19 cellular contexts compared by ENCODE assay signal in the genomic region with DNA sequence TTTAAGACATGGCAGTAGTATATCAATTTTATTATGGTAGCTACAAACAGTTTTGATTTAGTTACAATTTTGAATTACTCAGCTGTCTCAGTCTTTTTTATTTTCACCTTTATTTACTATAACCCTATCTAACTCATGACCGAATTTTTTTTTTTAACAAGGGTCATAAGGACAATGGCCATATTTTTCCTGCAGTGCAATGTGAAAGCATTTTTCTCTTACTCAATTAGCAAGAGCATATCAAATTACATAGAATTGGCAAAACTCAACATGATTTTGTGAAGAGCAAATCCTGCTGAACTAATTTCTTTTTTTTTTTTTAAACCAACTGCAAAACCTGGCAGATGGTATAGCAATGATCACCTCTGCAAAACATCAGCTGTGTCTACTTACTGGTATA. TPM values are rescaled to one million over a fixed set of nuclear protein-coding genes. Genes with fewer than 3 reads are reported as not detected.
A peak's percentile ranks its signal among the peaks of the same experiment; 100 is the strongest.
DNase-seq lines count a peak whose midpoint lies in the region; ATAC-seq and TF ChIP-seq lines count a peak whose summit lies in the region.
"Had no signal": no experiment of that assay in that cellular context is flagged by ENCODE, and none has a peak within 500 bp of the region (broad histone marks: within the 10 kb centered on the region; RNA-seq: fewer than 3 reads in every experiment).

No MANE protein-coding gene starts in this region.

- TF ChIP-seq CTCF in fibroblast of villous mesenchyme (IDR thresholded peaks at IDR 0.05; ENCODE audit: insufficient read depth, low read depth, low read length) (no peak), GM13976 (IDR thresholded peaks at IDR 0.05; ENCODE audit: borderline replicate concordance, control extremely low read depth, extremely low read depth, insufficient read depth, missing control alignments) (no peak)

- ATAC-seq in HG02885 (IDR thresholded peaks at IDR 0.05; ENCODE audit: poor library complexity, unreplicated experiment): no peak
- ATAC-seq in HG03521 (IDR thresholded peaks at IDR 0.05; ENCODE audit: unreplicated experiment): no peak
- ATAC-seq in GM18517 (IDR thresholded peaks at IDR 0.05; ENCODE audit: unreplicated experiment): no peak
- ATAC-seq: heart left ventricle, mucosa of descending colon had no signal

- DNase-seq in EH (ENCODE audit: low read depth) (peak; percentile 27), NCI-H146 treated with DMSO at 0.1 percent for 48 hours (lab: John Stamatoyannopoulos, UW; ENCODE audit: unreplicated experiment) (peak; percentile 45), SK-N-DZ (ENCODE audit: low spot score) (peak; percentile 30), fibroblast of villous mesenchyme (ENCODE audit: low read depth) (peak; percentile 77), GM13976 (ENCODE audit: low spot score) (no peak)
- DNase-seq: activated CD4-positive, alpha-beta T cell treated with anti-CD3 and anti-CD28 coated beads, Interleukin-2, amount 50 U/mL, for 48 hours; activated gamma-delta T cell treated with Interleukin-2 at 50 U/mL for 16 hours; activated T-cell treated with anti-CD3 and anti-CD28 coated beads for 4 hours; amygdala; esophagus squamous epithelium; heart left ventricle; left ventricle myocardium inferior; mucosa of descending colon; NCI-H2081 treated with DMSO at 0.1 percent for 48 hours; Peyer's patch; SK-N-SH had no signal

- in situ Hi-C loops in GM13976 (cut with MboI; ENCODE audit: low sequenced_read_pairs, unreplicated experiment): no loop called here

- no peak overlapping the region for H3K4me3 ChIP-seq in fibroblast of villous mesenchyme (ENCODE audit: low read depth, low read length)
- H3K4me3 ChIP-seq: esophagus squamous epithelium, heart left ventricle, left ventricle myocardium inferior, mucosa of descending colon, Peyer's patch had no signal

RNA-seq across cellular contexts. Expression of a gene that starts 10.9 kb away (rescaled TPM):
- polyA plus RNA-seq in SK-N-DZ (2014; cell fraction: cytosol; rRNA removed): 60.9 and 62.5 TPM in 2 replicates
- 92.4 and 132 TPM in 2 replicates for polyA plus RNA-seq in SK-N-DZ (2014; cell fraction: nucleus; rRNA removed)
- 61.2 and 70.8 TPM in 2 replicates for total RNA-seq in fibroblast of villous mesenchyme
